In genomic region chr5:154072782-154073171, GRCh38 we compare ENCODE assay signal across 1 cellular context.
TF ChIP-seq lines count a peak whose summit lies in the region.

No MANE protein-coding gene starts in this region.

TF ChIP-seq in GM23338, 12 proteins besides CTCF, POLR2A, EP300 and RAD21:
- TF ChIP-seq CREB1 (CRISPR knock-in tag; IDR thresholded peaks at IDR 0.05; ENCODE audit: low read depth) (no peak), EZH2 (IDR thresholded peaks at IDR 0.05; ENCODE audit: low read depth, unreplicated experiment) (no peak), EZH2phosphoT487 (IDR thresholded peaks at IDR 0.05; ENCODE audit: unreplicated experiment) (no peak), ETS1 (IDR thresholded peaks at IDR 0.05) (no peak), STAT1 (IDR thresholded peaks at IDR 0.05; ENCODE audit: unreplicated experiment) (no peak), ZNF114 (CRISPR knock-in tag; IDR thresholded peaks at IDR 0.05) (no peak), ZNF462 (CRISPR knock-in tag; IDR thresholded peaks at IDR 0.05) (no peak), POLR2AphosphoS5 (IDR thresholded peaks at IDR 0.05; ENCODE audit: low read depth) (no peak)
